7 cellular contexts compared by ENCODE assay signal in genomic region chr6:24718449-24719124, GRCh38. TPM values are rescaled to one million over a fixed set of nuclear protein-coding genes. Genes with fewer than 3 reads are reported as not detected.
DNase-seq lines count a peak whose midpoint lies in the region; ATAC-seq and TF ChIP-seq lines count a peak whose summit lies in the region.

No MANE protein-coding gene starts in this region.

- H3K9me3 Mint-ChIP-seq in stimulated activated effector memory CD8-positive, alpha-beta T cell treated with anti-CD3 and anti-CD28 coated beads, Interleukin-12 subunit alpha, Interleukin-12 subunit beta, amount 100 ng/mL, for 72 hours: no peaks in the 10 kb centered on the region

- WGBS in right cardiac atrium: 12% methylated on average over 8 of the region's 8 CpGs

- H3K9ac ChIP-seq in HUES48 (ENCODE audit: low read depth, low read length): peak overlapping the region; percentile 98

- H3K36me3 ChIP-seq in HUES48 (ENCODE audit: control insufficient read depth, insufficient read depth, low read length): peaks cover 59% of the 10 kb centered on the region

- peaks cover 79% of the 10 kb centered on the region for H3K36me3 Mint-ChIP-seq in stimulated activated effector memory CD8-positive, alpha-beta T cell treated with anti-CD3 and anti-CD28 coated beads, Interleukin-12 subunit alpha, Interleukin-12 subunit beta, amount 100 ng/mL, for 72 hours

- H3K27ac ChIP-seq in HUES48 (ENCODE audit: low read depth, low read length) (no peak overlapping the region), right cardiac atrium (ENCODE audit: low read length) (no peak overlapping the region)

- no peak for DNase-seq in right cardiac atrium
- no peak for DNase-seq in stimulated activated effector memory CD8-positive, alpha-beta T cell treated with anti-CD3 and anti-CD28 coated beads, Interleukin-12 subunit alpha, Interleukin-12 subunit beta, amount 100 ng/mL, for 72 hours (ENCODE audit: low spot score in 2 of 2)
- DNase-seq in NCI-H128 (lab: John Stamatoyannopoulos, UW; ENCODE audit: unreplicated experiment): no peak
- no peak for DNase-seq in activated CD8-positive, alpha-beta memory T cell treated with anti-CD3 and anti-CD28 coated beads for 24 hours
- DNase-seq in effector CD8-positive, alpha-beta T cell (lab: John Stamatoyannopoulos, UW): no peak

- H3K27ac Mint-ChIP-seq in stimulated activated effector memory CD8-positive, alpha-beta T cell treated with anti-CD3 and anti-CD28 coated beads, Interleukin-12 subunit alpha, Interleukin-12 subunit beta, amount 100 ng/mL, for 72 hours: peak overlapping the region; percentile 99

- no peaks in the 10 kb centered on the region; the same call in 1 of the 2 replicates for H3K4me1 ChIP-seq in HUES48 (ENCODE audit: control insufficient read depth, insufficient read depth, low read length)
- peaks cover 6% of the 10 kb centered on the region for H3K4me1 ChIP-seq in right cardiac atrium (ENCODE audit: control insufficient read depth, insufficient read depth, low read length)

- H3K4me1 Mint-ChIP-seq in stimulated activated effector memory CD8-positive, alpha-beta T cell treated with anti-CD3 and anti-CD28 coated beads, Interleukin-12 subunit alpha, Interleukin-12 subunit beta, amount 100 ng/mL, for 72 hours: peaks cover 50% of the 10 kb centered on the region

- TF ChIP-seq CTCF in WI38 (IDR thresholded peaks at IDR 0.05; ENCODE audit: low read depth, low read length): no peak

- ATAC-seq in right cardiac atrium: no peak
- no peak for ATAC-seq in stimulated activated effector memory CD8-positive, alpha-beta T cell treated with anti-CD3 and anti-CD28 coated beads, Interleukin-12 subunit alpha, Interleukin-12 subunit beta, amount 100 ng/mL, for 72 hours

- intact Hi-C loops in right cardiac atrium (cut with DNase I): no loop called here

- H3K9me3 ChIP-seq in HUES48 (ENCODE audit: control insufficient read depth, insufficient read depth, low read length): no peaks in the 10 kb centered on the region
- H3K9me3 ChIP-seq in right cardiac atrium (ENCODE audit: control insufficient read depth, low read length): no peaks in the 10 kb centered on the region

- H3K4me3 ChIP-seq in HUES48 (ENCODE audit: low read depth, low read length) (peak overlapping the region; percentile 93), WI38 (ENCODE audit: low read depth, low read length) (peak overlapping the region; percentile 96), right cardiac atrium (ENCODE audit: low read length) (peak overlapping the region; percentile 91)

- peak overlapping the region; percentile 99 for H3K4me3 Mint-ChIP-seq in stimulated activated effector memory CD8-positive, alpha-beta T cell treated with anti-CD3 and anti-CD28 coated beads, Interleukin-12 subunit alpha, Interleukin-12 subunit beta, amount 100 ng/mL, for 72 hours

- H3K27me3 ChIP-seq in HUES48 (ENCODE audit: control insufficient read depth, insufficient read depth, low read length) (no peaks in the 10 kb centered on the region), right cardiac atrium (ENCODE audit: control insufficient read depth, insufficient read depth) (no peaks in the 10 kb centered on the region)

RNA-seq across cellular contexts. Expression of gene C6orf62, which starts 0.4 kb away (rescaled TPM):
- total RNA-seq in right cardiac atrium: 10 to 100 TPM; 52.2 to 66.5 (median 56.4) TPM
- polyA plus RNA-seq in right cardiac atrium: 31.9 TPM

RNA-seq across cellular contexts. Expression of gene ACOT13, which starts 51.7 kb away (rescaled TPM):
- total RNA-seq in right cardiac atrium: 10 to 100 TPM; 63.7 to 92.1 (median 77.6) TPM
- 87.4 TPM for polyA plus RNA-seq in right cardiac atrium

RNA-seq across cellular contexts. Expression of gene TDP2, which starts 51.9 kb away (rescaled TPM):
- total RNA-seq in right cardiac atrium: 10 to 100 TPM; 42.4 to 45.4 (median 44.2) TPM
- polyA plus RNA-seq in right cardiac atrium: 30.2 TPM

RNA-seq across cellular contexts. Expression of gene GMNN, which starts 56.1 kb away (rescaled TPM):
- total RNA-seq in right cardiac atrium: 1 to 10 TPM; 5.6 to 8.2 (median 6.2) TPM
- 7.0 TPM for polyA plus RNA-seq in right cardiac atrium
